ENCODE assay signal across 10 cellular contexts in genomic region chr7:76511911-76512885, GRCh38. TPM values are rescaled to one million over a fixed set of nuclear protein-coding genes. Genes with fewer than 3 reads are reported as not detected.
A peak's percentile ranks its signal among the peaks of the same experiment; 100 is the strongest.
DNase-seq lines count a peak whose midpoint lies in the region; ATAC-seq and TF ChIP-seq lines count a peak whose summit lies in the region.
"Not testable (repeated sequence)": the region's sequence is repeated elsewhere in the genome, so short reads cannot be mapped to it uniquely, and the experiment has no call there.
"Had no signal": no experiment of that assay in that cellular context is flagged by ENCODE, and none has a peak within 500 bp of the region (broad histone marks: within the 10 kb centered on the region; RNA-seq: fewer than 3 reads in every experiment).

No MANE protein-coding gene starts in this region.

- H3K9me2 ChIP-seq in PC-3 (replicated peaks; ENCODE audit: low read length) = not testable (repeated sequence)

- H3K4me1 ChIP-seq in BLaER1 treated with 17β-estradiol and CSF1 and Interleukin-3, amounts not matched to agents 10 nM and 100 nM = peaks cover 18 to 37% (median 29%) of the 10 kb centered on the region in 10 experiments
- H3K4me1 ChIP-seq in PC-3 (ENCODE audit: insufficient read depth, low read length) = peaks cover 19% of the 10 kb centered on the region
- peaks cover 13% of the 10 kb centered on the region for H3K4me1 ChIP-seq in body of pancreas
- peaks cover 20 to 43% (median 24%) of the 10 kb centered on the region in 4 donors for H3K4me1 ChIP-seq in stomach

- H3K27me3 ChIP-seq in BLaER1 treated with 17β-estradiol and CSF1 and Interleukin-3, amounts not matched to agents 10 nM and 100 nM; PC-3 (ENCODE audit: low read length); body of pancreas; stomach: not testable (repeated sequence)

- CTCF ChIA-PET in PC-3 (lab: Charles Lee) = not testable (repeated sequence)

- TF ChIP-seq POLR2A in body of pancreas (IDR thresholded peaks at IDR 0.05); stomach (IDR thresholded peaks at IDR 0.05): not testable (repeated sequence)

- H3K36me3 ChIP-seq in BLaER1 treated with 17β-estradiol and CSF1 and Interleukin-3, amounts not matched to agents 10 nM and 100 nM; PC-3 (ENCODE audit: low read depth, low read length); body of pancreas (replicated peaks in 1 of 2; ENCODE audit: insufficient read depth in 1 of 2, low read depth in 2 of 2); stomach: not testable (repeated sequence)

- H2AFZ ChIP-seq in PC-3 (ENCODE audit: low read length) = not testable (repeated sequence)

- peak overlapping the region in 1 of 11 experiments; percentile 53; a peak in 1 of 22 replicates for H3K27ac ChIP-seq in BLaER1 treated with 17β-estradiol and CSF1 and Interleukin-3, amounts not matched to agents 10 nM and 100 nM
- H3K27ac ChIP-seq in PC-3 (ENCODE audit: low read length) (peak overlapping the region; percentile 55), stomach (peak overlapping the region in 3 of 5 donors; percentile 46 to 55 (median 49))
- not testable (repeated sequence) for H3K27ac ChIP-seq in body of pancreas

- not testable (repeated sequence) for H3K4me3 Mint-ChIP-seq in natural killer cell treated with Interleukin-12 subunit alpha and Interleukin-12 subunit beta and Interleukin-15 and Interleukin-18, amount 100 ng/mL, for 72 hours

- peaks cover 0 to 12% (median 0%) of the 10 kb centered on the region in 11 experiments; a peak in 6 of 22 replicates for H3K9me3 ChIP-seq in BLaER1 treated with 17β-estradiol and CSF1 and Interleukin-3, amounts not matched to agents 10 nM and 100 nM (replicated peaks in 1 of 11)
- H3K9me3 ChIP-seq in PC-3 (ENCODE audit: low read length); body of pancreas; stomach: not testable (repeated sequence)

- intact Hi-C loops in PC-3 (cut with micrococcal nuclease); body of pancreas (cut with DNase I); Right ventricle myocardium superior (cut with DNase I); stomach (cut with DNase I; ENCODE audit: low total_unique reads): not testable (repeated sequence)

- ATAC-seq in PC-3 (peak; percentile 89), body of pancreas (peak; percentile 62), Right ventricle myocardium superior (ENCODE audit: poor library complexity) (peak; percentile 49), left lobe of liver (peak; percentile 95)
- ATAC-seq in natural killer cell treated with Interleukin-12 subunit alpha and Interleukin-12 subunit beta and Interleukin-15 and Interleukin-18, amount 100 ng/mL, for 72 hours = peak in 1 of 2 donors; percentile 11

- TF ChIP-seq EP300 in stomach (IDR thresholded peaks at IDR 0.05) = not testable (repeated sequence)

- H4K20me1 ChIP-seq in BLaER1 treated with 17β-estradiol and CSF1 and Interleukin-3, amounts not matched to agents 10 nM and 100 nM; PC-3 (ENCODE audit: low read length): not testable (repeated sequence)

- H3K79me2 ChIP-seq in PC-3 (ENCODE audit: low read length) = not testable (repeated sequence)

- not testable (repeated sequence) for H3F3A ChIP-seq in PC-3 (ENCODE audit: low read length, unreplicated experiment)

- H3K4me2 ChIP-seq in BLaER1 treated with 17β-estradiol and CSF1 and Interleukin-3, amounts not matched to agents 10 nM and 100 nM = peak overlapping the region in 8 of 11 experiments; percentile 48 to 94 (median 81); a peak in 14 of 22 replicates
- peak overlapping the region; percentile 48; the same call in 1 of the 2 replicates for H3K4me2 ChIP-seq in PC-3 (ENCODE audit: low read length)

- not testable (repeated sequence) for H3K36me3 Mint-ChIP-seq in natural killer cell treated with Interleukin-12 subunit alpha and Interleukin-12 subunit beta and Interleukin-15 and Interleukin-18, amount 100 ng/mL, for 72 hours

- DNase-seq in PC-3, body of pancreas, Right ventricle myocardium superior, stomach: not testable (repeated sequence)
- peak; percentile 76 for DNase-seq in left lobe of liver (ENCODE audit: low spot score)
- peak; percentile 12 for DNase-seq in natural killer cell treated with Interleukin-12 subunit alpha and Interleukin-12 subunit beta and Interleukin-15 and Interleukin-18, amount 100 ng/mL, for 72 hours (ENCODE audit: low spot score)

- not testable (repeated sequence) for H3K4me1 Mint-ChIP-seq in natural killer cell treated with Interleukin-12 subunit alpha and Interleukin-12 subunit beta and Interleukin-15 and Interleukin-18, amount 100 ng/mL, for 72 hours (ENCODE audit: low read depth in 2 of 2)

- not testable (repeated sequence) for H3K9me3 Mint-ChIP-seq in natural killer cell treated with Interleukin-12 subunit alpha and Interleukin-12 subunit beta and Interleukin-15 and Interleukin-18, amount 100 ng/mL, for 72 hours

- TSS peak; percentile 58 for BruUV-seq in PC-3 (replicated peaks; lab: Mats Ljungman, UMichigan)

- H3K27me3 Mint-ChIP-seq in natural killer cell treated with Interleukin-12 subunit alpha and Interleukin-12 subunit beta and Interleukin-15 and Interleukin-18, amount 100 ng/mL, for 72 hours = not testable (repeated sequence)

- H3K4me3 ChIP-seq in BLaER1 treated with 17β-estradiol and CSF1 and Interleukin-3, amounts not matched to agents 10 nM and 100 nM; PC-3 (ENCODE audit: low read length); body of pancreas; stomach: not testable (repeated sequence)

- POLR2A ChIA-PET in PC-3 (lab: Charles Lee; ENCODE audit: unreplicated experiment) = not testable (repeated sequence)

- no CpG with 5 or more reads among the region's 31 CpGs for WGBS in body of pancreas, 2 donors
- 40 to 77% (median 69%) methylated on average over 5 to 13 of the region's 31 CpGs; no CpG with 5 or more reads in 2 of the 5 donors for WGBS in stomach, 5 donors

- not testable (repeated sequence) for H3K27ac Mint-ChIP-seq in natural killer cell treated with Interleukin-12 subunit alpha and Interleukin-12 subunit beta and Interleukin-15 and Interleukin-18, amount 100 ng/mL, for 72 hours

- TF ChIP-seq CTCF in PC-3 (conservative IDR thresholded peaks at IDR 0.05; ENCODE audit: low read depth, low read length); body of pancreas (IDR thresholded peaks at IDR 0.05); stomach (IDR thresholded peaks at IDR 0.05): not testable (repeated sequence)

- peak overlapping the region in 1 of 11 experiments; percentile 38; a peak in 2 of 22 replicates for H3K9ac ChIP-seq in BLaER1 treated with 17β-estradiol and CSF1 and Interleukin-3, amounts not matched to agents 10 nM and 100 nM
- H3K9ac ChIP-seq in PC-3 (ENCODE audit: low read length) = peak overlapping the region; percentile 63

RNA-seq across cellular contexts. Expression of gene UPK3B, which starts 1.8 kb away (rescaled TPM):
- total RNA-seq in PC-3 (2014; rRNA removed) (3.0 and 10.7 TPM in 2 replicates), body of pancreas (1 to 10 TPM; 2.3 to 7.3 TPM), Right ventricle myocardium superior (0.22 TPM), left lobe of liver (1.2 TPM), stomach (10 to 100 TPM in 2 of 5 donors, 1 to 10 TPM in 1, under 1 TPM in 1, not detected in 1; 0.45 to 12.2 (median 6.2) TPM)
- total RNA-seq in natural killer cell treated with Interleukin-12 subunit alpha and Interleukin-12 subunit beta and Interleukin-15 and Interleukin-18, amount 100 ng/mL, for 72 hours = 1 to 10 TPM; 1.6 to 5.0 TPM
- 1 to 10 TPM in 2 of 3 donors, not detected in 1; 4.0 to 6.6 TPM for polyA plus RNA-seq in stomach
- total RNA-seq: HT1080 had no signal
- polyA plus RNA-seq: IgD-negative memory B cell had no signal

RNA-seq across cellular contexts. Expression of gene SPDYE16, which starts 30.9 kb away (rescaled TPM):
- not detected in 2 replicates for total RNA-seq in PC-3 (2014; rRNA removed)
- total RNA-seq in body of pancreas = under 1 TPM in 1 of 2 donors, not detected in 1; 0.26 TPM
- not detected for total RNA-seq in Right ventricle myocardium superior
- total RNA-seq in left lobe of liver = 0.13 TPM
- under 1 TPM; 0.36 to 0.76 TPM for total RNA-seq in natural killer cell treated with Interleukin-12 subunit alpha and Interleukin-12 subunit beta and Interleukin-15 and Interleukin-18, amount 100 ng/mL, for 72 hours
- not detected for total RNA-seq in stomach
- polyA plus RNA-seq in stomach = under 1 TPM in 1 of 3 donors, not detected in 2; 0.03 TPM
- total RNA-seq: HT1080, LHCN-M2 had no signal

RNA-seq across cellular contexts. Expression of gene DTX2, which starts 50.7 kb away (rescaled TPM):
- total RNA-seq in PC-3 (2014; rRNA removed) (27.0 and 37.6 TPM in 2 replicates), body of pancreas (10 to 100 TPM; 10.5 to 16.3 TPM), Right ventricle myocardium superior (5.5 TPM), left lobe of liver (12.0 TPM), stomach (100 to 1,000 TPM in 2 of 5 donors, 10 to 100 TPM in 3; 20.0 to 252 (median 57.1) TPM)
- total RNA-seq in natural killer cell treated with Interleukin-12 subunit alpha and Interleukin-12 subunit beta and Interleukin-15 and Interleukin-18, amount 100 ng/mL, for 72 hours = 10 to 100 TPM; 34.3 to 36.5 TPM
- polyA plus RNA-seq in stomach = 10 to 100 TPM; 27.2 to 46.3 (median 37.5) TPM
